ENCODE assay signal across 1 cellular context in genomic region chr2:195419033-195419432, GRCh38.
TF ChIP-seq lines count a peak whose summit lies in the region.

No MANE protein-coding gene starts in this region.

TF ChIP-seq in K562, 482 proteins besides CTCF, POLR2A, EP300 and RAD21 (continued from another document):
- TF ChIP-seq NCOA1 (IDR thresholded peaks at IDR 0.05; ENCODE audit: low read depth) (no peak), SAFB (IDR thresholded peaks at IDR 0.05; ENCODE audit: borderline replicate concordance, low read depth, low read length) (no peak), ZFP91 (CRISPR knock-in tag; IDR thresholded peaks at IDR 0.05) (no peak), ZKSCAN8 (CRISPR knock-in tag; IDR thresholded peaks at IDR 0.05) (no peak)
